Comparison of ENCODE assay signal across 1 cellular context in genomic region chr1:11979818-11980675, GRCh38.
TF ChIP-seq lines count a peak whose summit lies in the region.

MFN2 (plus strand) TSS chr1:11980444; CDS start chr1:11989169, 8,725 bp downstream.

TF ChIP-seq in GM23338, 12 proteins besides CTCF, POLR2A, EP300 and RAD21 (continued from another document):
- TF ChIP-seq, protein P1, sequence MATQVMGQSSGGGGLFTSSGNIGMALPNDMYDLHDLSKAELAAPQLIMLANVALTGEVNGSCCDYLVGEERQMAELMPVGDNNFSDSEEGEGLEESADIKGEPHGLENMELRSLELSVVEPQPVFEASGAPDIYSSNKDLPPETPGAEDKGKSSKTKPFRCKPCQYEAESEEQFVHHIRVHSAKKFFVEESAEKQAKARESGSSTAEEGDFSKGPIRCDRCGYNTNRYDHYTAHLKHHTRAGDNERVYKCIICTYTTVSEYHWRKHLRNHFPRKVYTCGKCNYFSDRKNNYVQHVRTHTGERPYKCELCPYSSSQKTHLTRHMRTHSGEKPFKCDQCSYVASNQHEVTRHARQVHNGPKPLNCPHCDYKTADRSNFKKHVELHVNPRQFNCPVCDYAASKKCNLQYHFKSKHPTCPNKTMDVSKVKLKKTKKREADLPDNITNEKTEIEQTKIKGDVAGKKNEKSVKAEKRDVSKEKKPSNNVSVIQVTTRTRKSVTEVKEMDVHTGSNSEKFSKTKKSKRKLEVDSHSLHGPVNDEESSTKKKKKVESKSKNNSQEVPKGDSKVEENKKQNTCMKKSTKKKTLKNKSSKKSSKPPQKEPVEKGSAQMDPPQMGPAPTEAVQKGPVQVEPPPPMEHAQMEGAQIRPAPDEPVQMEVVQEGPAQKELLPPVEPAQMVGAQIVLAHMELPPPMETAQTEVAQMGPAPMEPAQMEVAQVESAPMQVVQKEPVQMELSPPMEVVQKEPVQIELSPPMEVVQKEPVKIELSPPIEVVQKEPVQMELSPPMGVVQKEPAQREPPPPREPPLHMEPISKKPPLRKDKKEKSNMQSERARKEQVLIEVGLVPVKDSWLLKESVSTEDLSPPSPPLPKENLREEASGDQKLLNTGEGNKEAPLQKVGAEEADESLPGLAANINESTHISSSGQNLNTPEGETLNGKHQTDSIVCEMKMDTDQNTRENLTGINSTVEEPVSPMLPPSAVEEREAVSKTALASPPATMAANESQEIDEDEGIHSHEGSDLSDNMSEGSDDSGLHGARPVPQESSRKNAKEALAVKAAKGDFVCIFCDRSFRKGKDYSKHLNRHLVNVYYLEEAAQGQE (IDR thresholded peaks at IDR 0.05; ENCODE audit: unreplicated experiment): no peak
- TF ChIP-seq ZNF462 (CRISPR knock-in tag; IDR thresholded peaks at IDR 0.05): no peak
